9 cellular contexts compared by ENCODE assay signal in the genomic region with DNA sequence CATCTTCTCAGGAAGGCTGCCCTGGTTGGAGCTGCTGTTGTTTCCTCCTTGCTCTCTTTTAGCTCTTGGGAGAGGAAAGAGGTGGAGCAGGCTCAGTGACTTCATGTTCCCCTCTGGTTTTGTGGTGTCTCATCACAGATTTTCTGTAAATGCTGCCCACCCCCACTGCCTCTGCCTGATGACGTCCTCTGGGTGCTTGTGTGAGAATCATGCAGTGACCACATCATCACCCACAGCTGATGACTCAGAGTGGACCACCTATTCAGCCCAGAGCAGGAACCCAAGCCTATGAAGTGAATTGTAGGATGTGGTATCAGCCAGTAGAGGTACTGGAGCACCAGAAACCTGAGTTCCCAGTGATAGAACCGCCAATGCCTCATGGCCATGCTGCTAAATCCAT. TPM values are rescaled to one million over a fixed set of nuclear protein-coding genes. Genes with fewer than 3 reads are reported as not detected.
A peak's percentile ranks its signal among the peaks of the same experiment; 100 is the strongest.
DNase-seq lines count a peak whose midpoint lies in the region; ATAC-seq and TF ChIP-seq lines count a peak whose summit lies in the region.
"Had no signal": no experiment of that assay in that cellular context is flagged by ENCODE, and none has a peak within 500 bp of the region (broad histone marks: within the 10 kb centered on the region; RNA-seq: fewer than 3 reads in every experiment).

Gene GZMB (minus strand): TSS at position 33 of the 400 bp plus-strand sequence. CDS start 30 bp downstream, at position 3.

- H3K27ac ChIP-seq in CD8-positive, alpha-beta memory T cell (ENCODE audit: low read depth, low read length), result peak within 1 kb of the TSS; percentile 49

- TF ChIP-seq CTCF in CD14-positive monocyte (IDR thresholded peaks at IDR 0.05), result no peak

- peaks cover 0 to 4% (median 0%) of the 10 kb centered on the region in 3 donors for H3K36me3 Mint-ChIP-seq in CD8-positive, alpha-beta memory T cell
- H3K36me3 Mint-ChIP-seq in activated naive CD8-positive, alpha-beta T cell treated with anti-CD3 and anti-CD28 coated beads, Interleukin-2, amount 10 ng/mL, durations not matched to agents 7 days and 5 days, result peaks cover 50% of the 10 kb centered on the region
- no peaks in the 10 kb centered on the region for H3K36me3 Mint-ChIP-seq in CD14-positive monocyte

- H3K4me1 ChIP-seq in CD8-positive, alpha-beta memory T cell (ENCODE audit: insufficient read depth, low read length), result peaks cover 14% of the 10 kb centered on the region

- peak; percentile 94 for ATAC-seq in activated naive CD8-positive, alpha-beta T cell treated with anti-CD3 and anti-CD28 coated beads, Interleukin-2, amount 10 ng/mL, durations not matched to agents 7 days and 5 days (ENCODE audit: low read depth)
- ATAC-seq in HG03439 (IDR thresholded peaks at IDR 0.05; ENCODE audit: unreplicated experiment), result no peak
- ATAC-seq in GM18909 (IDR thresholded peaks at IDR 0.05; ENCODE audit: poor library complexity, unreplicated experiment), result no peak

- peaks cover 24 to 32% (median 28%) of the 10 kb centered on the region in 3 donors for H3K4me1 Mint-ChIP-seq in CD8-positive, alpha-beta memory T cell
- peaks cover 58% of the 10 kb centered on the region for H3K4me1 Mint-ChIP-seq in activated naive CD8-positive, alpha-beta T cell treated with anti-CD3 and anti-CD28 coated beads, Interleukin-2, amount 10 ng/mL, durations not matched to agents 7 days and 5 days
- peaks cover 2% of the 10 kb centered on the region for H3K4me1 Mint-ChIP-seq in CD14-positive monocyte
- H3K4me1 Mint-ChIP-seq: nephron had no signal

- peak within 1 kb of the TSS; percentile 31 to 90 (median 73) for H3K4me3 Mint-ChIP-seq in CD8-positive, alpha-beta memory T cell
- peak within 1 kb of the TSS; percentile 91 for H3K4me3 Mint-ChIP-seq in activated naive CD8-positive, alpha-beta T cell treated with anti-CD3 and anti-CD28 coated beads, Interleukin-2, amount 10 ng/mL, durations not matched to agents 7 days and 5 days
- H3K4me3 Mint-ChIP-seq in CD14-positive monocyte, result peak within 1 kb of the TSS in 1 of 2 donors; percentile 38
- H3K4me3 Mint-ChIP-seq: nephron had no signal

- peak within 1 kb of the TSS; percentile 54 to 99 (median 88) for H3K27ac Mint-ChIP-seq in CD8-positive, alpha-beta memory T cell
- H3K27ac Mint-ChIP-seq in activated naive CD8-positive, alpha-beta T cell treated with anti-CD3 and anti-CD28 coated beads, Interleukin-2, amount 10 ng/mL, durations not matched to agents 7 days and 5 days, result peak within 1 kb of the TSS; percentile 94
- H3K27ac Mint-ChIP-seq in CD14-positive monocyte, result peak within 1 kb of the TSS in 1 of 7 donors; percentile 32
- H3K27ac Mint-ChIP-seq: nephron had no signal

- no peaks in the 10 kb centered on the region for H3K36me3 ChIP-seq in CD8-positive, alpha-beta memory T cell (ENCODE audit: insufficient read depth, low read length)

- peak; percentile 8 to 84 (median 63) for DNase-seq in CD8-positive, alpha-beta memory T cell
- DNase-seq in activated CD4-positive, alpha-beta T cell treated with anti-CD3 and anti-CD28 coated beads, Interleukin-2, amount 50 U/mL, for 4 hours, result peak; percentile 22 to 32
- peak; percentile 72 for DNase-seq in activated naive CD8-positive, alpha-beta T cell treated with anti-CD3 and anti-CD28 coated beads, Interleukin-2, amount 10 ng/mL, durations not matched to agents 7 days and 5 days
- DNase-seq in stimulated activated CD4-positive, alpha-beta T cell treated with anti-CD3 and anti-CD28 coated beads, Interleukin-4, amount 100 ng/mL, for 48 hours (ENCODE audit: low read depth in 2 of 2), result peak; percentile 55 to 65
- DNase-seq in CD14-positive monocyte (ENCODE audit: low spot score) (no peak), NCI-H748 (lab: John Stamatoyannopoulos, UW; ENCODE audit: unreplicated experiment) (no peak)

- CTCF ChIA-PET in CD8-positive, alpha-beta memory T cell (lab: Charles Lee), result interaction anchor here (1.0 kb wide), 1 partner anchor 40 kb away, joined by 3 read pairs; no protein-coding TSS in a partner anchor

- no peaks in the 10 kb centered on the region for H3K9me3 Mint-ChIP-seq in CD8-positive, alpha-beta memory T cell
- H3K9me3 Mint-ChIP-seq in activated naive CD8-positive, alpha-beta T cell treated with anti-CD3 and anti-CD28 coated beads, Interleukin-2, amount 10 ng/mL, durations not matched to agents 7 days and 5 days, result peaks cover 6% of the 10 kb centered on the region
- peaks cover 0 to 2% (median 0%) of the 10 kb centered on the region in 7 donors for H3K9me3 Mint-ChIP-seq in CD14-positive monocyte
- H3K9me3 Mint-ChIP-seq: nephron had no signal

- peaks cover 0 to 2% of the 10 kb centered on the region in 2 donors for H3K27me3 Mint-ChIP-seq in CD8-positive, alpha-beta memory T cell
- H3K27me3 Mint-ChIP-seq in activated naive CD8-positive, alpha-beta T cell treated with anti-CD3 and anti-CD28 coated beads, Interleukin-2, amount 10 ng/mL, durations not matched to agents 7 days and 5 days, result no peaks in the 10 kb centered on the region
- H3K27me3 Mint-ChIP-seq in CD14-positive monocyte (ENCODE audit: low read depth in 3 of 3), result peaks cover 0 to 3% (median 2%) of the 10 kb centered on the region in 3 donors

- no peaks in the 10 kb centered on the region for H3K9me3 ChIP-seq in CD8-positive, alpha-beta memory T cell (ENCODE audit: low read length)

- intact Hi-C loops in CD14-positive monocyte (cut with micrococcal nuclease), result no loop called here

- POLR2A ChIA-PET in CD8-positive, alpha-beta memory T cell (lab: Charles Lee), result no interaction called here
- POLR2A ChIA-PET in activated naive CD8-positive, alpha-beta T cell treated with anti-CD3 and anti-CD28 coated beads, Interleukin-2, amount 10 ng/mL, durations not matched to agents 7 days and 5 days (lab: Charles Lee), result interaction anchor here (0.7 to 4.2 kb wide), 11 partner anchors 9 to 153 kb away, joined by 3 to 41 read pairs (median 3); partner anchors contain the start of gene GZMH

- no peaks in the 10 kb centered on the region for H3K27me3 ChIP-seq in CD8-positive, alpha-beta memory T cell (ENCODE audit: insufficient read depth, low read length, poor library complexity, severe bottlenecking)

- peak within 1 kb of the TSS; percentile 19 for H3K4me3 ChIP-seq in CD8-positive, alpha-beta memory T cell (ENCODE audit: low read length)

RNA-seq across cellular contexts. Expression of gene GZMB, which starts in this region (rescaled TPM):
- total RNA-seq in CD8-positive, alpha-beta memory T cell, result 1,000 to 10,000 TPM; 2,724 to 2,866 TPM
- polyA plus RNA-seq in CD8-positive, alpha-beta memory T cell, result 78.6 TPM
- total RNA-seq in activated naive CD8-positive, alpha-beta T cell treated with anti-CD3 and anti-CD28 coated beads, Interleukin-2, amount 10 ng/mL, durations not matched to agents 7 days and 5 days, result 100 to 1,000 TPM; 195 to 217 TPM
- 1 to 10 TPM; 1.0 to 1.3 TPM for polyA plus RNA-seq in CD14-positive monocyte

Comparison
In these comparisons a context has a peak if more than half of its experiments do, and no peak if none do; other contexts are left out.
1. RNA of gene GZMB (total RNA-seq): 2,724 to 2,866 TPM in CD8-positive, alpha-beta memory T cell; 195 to 217 TPM in activated naive CD8-positive, alpha-beta T cell treated with anti-CD3 and anti-CD28 coated beads, Interleukin-2, amount 10 ng/mL, durations not matched to agents 7 days and 5 days; every median in the first group is over 10 times any median in the second.
2. RNA of gene GZMB (polyA plus RNA-seq): 78.6 TPM in CD8-positive, alpha-beta memory T cell (single experiment); 1.0 to 1.3 TPM in CD14-positive monocyte; every median in the first group is over 10 times any median in the second.
3. DNase-seq: peak in CD8-positive, alpha-beta memory T cell (5 of 5), activated CD4-positive, alpha-beta T cell treated with anti-CD3 and anti-CD28 coated beads, Interleukin-2, amount 50 U/mL, for 4 hours (2 of 2), activated naive CD8-positive, alpha-beta T cell treated with anti-CD3 and anti-CD28 coated beads, Interleukin-2, amount 10 ng/mL, durations not matched to agents 7 days and 5 days (single experiment) and stimulated activated CD4-positive, alpha-beta T cell treated with anti-CD3 and anti-CD28 coated beads, Interleukin-4, amount 100 ng/mL, for 48 hours (2 of 2); none in CD14-positive monocyte (single experiment) and NCI-H748 (single experiment).